15 cellular contexts compared by ENCODE assay signal in genomic region chr3:146277953-146278631, GRCh38. TPM values are rescaled to one million over a fixed set of nuclear protein-coding genes. Genes with fewer than 3 reads are reported as not detected.
DNase-seq lines count a peak whose midpoint lies in the region; ATAC-seq, FAIRE-seq and TF ChIP-seq lines count a peak whose summit lies in the region.
"Had no signal": no experiment of that assay in that cellular context is flagged by ENCODE, and none has a peak within 500 bp of the region (broad histone marks: within the 10 kb centered on the region; RNA-seq: fewer than 3 reads in every experiment).

No MANE protein-coding gene starts in this region.

- dilution Hi-C loops in IMR-90 (cut with HindIII; ENCODE audit: low sequenced_read_pairs, unreplicated experiment): no loop called here

- FAIRE-seq in HepG2 (lab: Jason Lieb, UNC): no peak

- no peaks in the 10 kb centered on the region for H3K79me1 ChIP-seq in IMR-90 (ENCODE audit: low read depth in 1 of 2, low read length in 2 of 2)

- no peaks in the 10 kb centered on the region for H4K20me1 ChIP-seq in IMR-90 (ENCODE audit: insufficient read depth, low read length)
- no peaks in the 10 kb centered on the region for H4K20me1 ChIP-seq in HepG2 (ENCODE audit: insufficient read depth, low read length)

- peak overlapping the region; percentile 36; the same call in 1 of the 2 replicates for H3K18ac ChIP-seq in IMR-90 (ENCODE audit: low read depth, low read length)

- peak overlapping the region; percentile 49 for H2BK5ac ChIP-seq in IMR-90 (ENCODE audit: low read depth, low read length, poor library complexity, severe bottlenecking)

- H3K36me3 Mint-ChIP-seq in naive thymus-derived CD8-positive, alpha-beta T cell: no peaks in the 10 kb centered on the region
- H3K36me3 Mint-ChIP-seq: brain had no signal

- H2AFZ ChIP-seq in IMR-90 (replicated peaks; ENCODE audit: low read length, poor library complexity) (no peak overlapping the region), HepG2 (ENCODE audit: low read length) (no peak overlapping the region)

- POLR2A ChIA-PET in IMR-90 (lab: Charles Lee; ENCODE audit: unreplicated experiment) (no interaction called here), HepG2 (lab: Yijun Ruan, JAX) (no interaction called here)
- POLR2A ChIA-PET in naive thymus-derived CD8-positive, alpha-beta T cell (lab: Charles Lee): no interaction called here

- TF ChIP-seq POLR2A in IMR-90 (IDR thresholded peaks at IDR 0.05; ENCODE audit: low read depth, low read length) (no peak), HepG2 (IDR thresholded peaks at IDR 0.05; ENCODE audit: insufficient read depth in 1 of 2, low read depth in 2 of 2, low read length in 2 of 2) (no peak)

- no peak overlapping the region for H3K23ac ChIP-seq in IMR-90 (ENCODE audit: low read depth, low read length)

- H3K9me3 ChIP-seq in IMR-90 (ENCODE audit: control insufficient read depth, insufficient read depth, low read length): no peaks in the 10 kb centered on the region
- no peaks in the 10 kb centered on the region for H3K9me3 ChIP-seq in HepG2 (ENCODE audit: low read length)
- no peaks in the 10 kb centered on the region for H3K9me3 ChIP-seq in thoracic aorta

- no peak overlapping the region for H4K8ac ChIP-seq in IMR-90 (ENCODE audit: low read depth in 2 of 2, low read length in 2 of 2)

- WGBS in IMR-90 (ENCODE audit: extremely low coverage in 2 of 2, insufficient read length in 1 of 2), 2 experiments: 100% methylated on average over 1 of the region's 2 CpGs; no CpG with 5 or more reads in 1 of the 2 experiments
- 47% methylated on average over 2 of the region's 2 CpGs for WGBS in HepG2 (ENCODE audit: low lambda C conversion rate)

- H3K4me3 ChIP-seq in IMR-90 (ENCODE audit: insufficient read depth, low read depth, low read length) (no peak overlapping the region), HepG2 (replicated peaks in 1 of 3; ENCODE audit: insufficient read depth in 1 of 3, low read depth in 2 of 3, low read length in 3 of 3) (no peak overlapping the region), thoracic aorta (peak overlapping the region; percentile 46)

- H3K36me3 ChIP-seq in IMR-90 (ENCODE audit: control insufficient read depth, insufficient read depth, low read length) (no peaks in the 10 kb centered on the region), HepG2 (replicated peaks in 1 of 2; ENCODE audit: control insufficient read depth in 1 of 2, insufficient read depth in 2 of 2, low read length in 2 of 2) (no peaks in the 10 kb centered on the region), thoracic aorta (no peaks in the 10 kb centered on the region)

- H4K5ac ChIP-seq in IMR-90 (ENCODE audit: low read depth, low read length): no peak overlapping the region; the same call in 1 of the 2 replicates

- in situ Hi-C loops in IMR-90 (cut with MboI; ENCODE audit: low sequenced_read_pairs): no loop called here
- in situ Hi-C loops in HepG2 (cut with HindIII; ENCODE audit: extremely low pct_ligation_motif_present, low pct_unique_long_range_greater_than_20kb): no loop called here

- H2BK120ac ChIP-seq in IMR-90 (ENCODE audit: low read depth, low read length): no peak overlapping the region

- CTCF ChIA-PET in IMR-90 (lab: Yijun Ruan, JAX): interaction anchor here (0.6 to 0.9 kb wide), 2 partner anchors 17 to 42 kb away, joined by 3 read pairs; no protein-coding TSS in a partner anchor
- CTCF ChIA-PET in HepG2 (lab: Yijun Ruan, JAX; ENCODE audit: low intra/inter-chr PET ratio, low total read pairs): no interaction called here

- H3K9ac ChIP-seq in IMR-90 (ENCODE audit: low read depth, low read length) (no peak overlapping the region), HepG2 (ENCODE audit: insufficient read depth, low read depth, low read length) (no peak overlapping the region)

- peaks cover 3% of the 10 kb centered on the region for H3K9me1 ChIP-seq in IMR-90 (ENCODE audit: insufficient read depth, low read length)

- H4K91ac ChIP-seq in IMR-90 (ENCODE audit: insufficient read depth, low read depth, low read length): no peak overlapping the region

- no peak overlapping the region for H3K14ac ChIP-seq in IMR-90 (replicated peaks; ENCODE audit: low read depth, low read length)

- no peaks in the 10 kb centered on the region for H3K79me2 ChIP-seq in HepG2 (ENCODE audit: insufficient read depth, low read length)

- H3K27me3 ChIP-seq in IMR-90 (ENCODE audit: control insufficient read depth, insufficient read depth, low read length): no peaks in the 10 kb centered on the region
- no peaks in the 10 kb centered on the region for H3K27me3 ChIP-seq in HepG2 (ENCODE audit: control insufficient read depth in 1 of 2, insufficient read depth in 2 of 2, low read length in 2 of 2)
- no peaks in the 10 kb centered on the region for H3K27me3 ChIP-seq in thoracic aorta (replicated peaks; ENCODE audit: insufficient read depth)
- no peaks in the 10 kb centered on the region for H3K27me3 ChIP-seq in foreskin keratinocyte

- BruUV-seq in IMR-90 (replicated peaks; lab: Mats Ljungman, UMichigan) (no TSS peak), HepG2 (replicated peaks; lab: Mats Ljungman, UMichigan) (no TSS peak)

- intact Hi-C loops in IMR-90 (cut with micrococcal nuclease) (no loop called here), HepG2 (cut with micrococcal nuclease; ENCODE audit: unreplicated experiment) (no loop called here)

- no peak overlapping the region for H3K4me3 Mint-ChIP-seq in naive thymus-derived CD8-positive, alpha-beta T cell
- H3K4me3 Mint-ChIP-seq: brain, neural crest cell had no signal

- TF ChIP-seq RAD21 in IMR-90 (IDR thresholded peaks at IDR 0.05; ENCODE audit: low read length): no peak
- TF ChIP-seq RAD21 in HepG2 (CRISPR knock-in tag; IDR thresholded peaks at IDR 0.05): no peak

- no peak overlapping the region for H3K56ac ChIP-seq in IMR-90 (ENCODE audit: extremely low read depth, insufficient read depth, low read length)

- H3K27ac ChIP-seq in IMR-90 (ENCODE audit: insufficient read depth, low read length) (no peak overlapping the region), HepG2 (ENCODE audit: extremely low read length, insufficient read depth, low read length) (no peak overlapping the region), thoracic aorta (peak overlapping the region; percentile 73 to 82), foreskin keratinocyte (no peak overlapping the region)

- no peaks in the 10 kb centered on the region for H3K9me3 Mint-ChIP-seq in naive thymus-derived CD8-positive, alpha-beta T cell
- H3K9me3 Mint-ChIP-seq: brain, neural crest cell had no signal

- peak; percentile 94 for DNase-seq in IMR-90
- DNase-seq in dedifferentiated amniotic fluid mesenchymal stem cell (ENCODE audit: extremely low spot score): peak; percentile 84
- peak; percentile 4 for DNase-seq in HepG2 (ENCODE audit: low spot score)
- no peak for DNase-seq in thoracic aorta (ENCODE audit: low spot score)
- no peak for DNase-seq in foreskin keratinocyte
- no peak for DNase-seq in epidermal melanocyte (ENCODE audit: insufficient read length, low spot score)
- no peak for DNase-seq in naive thymus-derived CD8-positive, alpha-beta T cell
- no peak for DNase-seq in stimulated activated CD4-positive, alpha-beta T cell treated with anti-CD3 and anti-CD28 coated beads, Interleukin-2, amount 100 ng/mL, for 48 hours
- DNase-seq: hippocampal formation, NCI-H524, T-helper 1 cell, trophoblast cell had no signal

- H2AK5ac ChIP-seq in IMR-90 (ENCODE audit: low read depth, low read length): no peak overlapping the region

- H3K27ac Mint-ChIP-seq in naive thymus-derived CD8-positive, alpha-beta T cell: no peak overlapping the region

- H3K27me3 Mint-ChIP-seq in naive thymus-derived CD8-positive, alpha-beta T cell: peaks cover 0 to 9% (median 0%) of the 10 kb centered on the region in 5 donors

- H3K4me1 ChIP-seq in IMR-90 (ENCODE audit: control insufficient read depth, insufficient read depth, low read length) (peaks cover 4% of the 10 kb centered on the region), HepG2 (ENCODE audit: insufficient read depth, low read length) (peaks cover 7% of the 10 kb centered on the region), thoracic aorta (ENCODE audit: control insufficient read depth in 1 of 2, low read depth in 2 of 2) (peaks cover 28 to 70% of the 10 kb centered on the region in 2 donors), foreskin keratinocyte (no peaks in the 10 kb centered on the region)

- H3K4me1 Mint-ChIP-seq in naive thymus-derived CD8-positive, alpha-beta T cell: no peaks in the 10 kb centered on the region
- H3K4me1 Mint-ChIP-seq: neural crest cell had no signal

- no peak overlapping the region for H2BK15ac ChIP-seq in IMR-90 (ENCODE audit: low read depth, low read length)

- TF ChIP-seq EP300 in HepG2 (IDR thresholded peaks at IDR 0.05; ENCODE audit: low read depth in 2 of 2, low read length in 2 of 2): no peak
- TF ChIP-seq EP300 in HepG2 (CRISPR knock-in tag; IDR thresholded peaks at IDR 0.05; ENCODE audit: borderline replicate concordance): no peak

- no peak overlapping the region for H2AK9ac ChIP-seq in IMR-90 (replicated peaks; ENCODE audit: low read depth, low read length, poor library complexity)

- H3K4me2 ChIP-seq in IMR-90 (ENCODE audit: low read depth, low read length) (no peak overlapping the region), HepG2 (ENCODE audit: low read depth, low read length) (no peak overlapping the region)

- TF ChIP-seq CTCF in IMR-90 (conservative IDR thresholded peaks at IDR 0.05; ENCODE audit: low read depth, low read length): no peak
- TF ChIP-seq CTCF in HepG2 (CRISPR knock-in tag; IDR thresholded peaks at IDR 0.05): no peak
- TF ChIP-seq CTCF in thoracic aorta (IDR thresholded peaks at IDR 0.05): no peak
- TF ChIP-seq CTCF in foreskin keratinocyte (conservative IDR thresholded peaks at IDR 0.05): no peak

- ATAC-seq in IMR-90 (ENCODE audit: low read depth): peak; percentile 38; the same call in 1 of the 2 replicates
- no peak for ATAC-seq in HepG2
- ATAC-seq in thoracic aorta (ENCODE audit: insufficient number of reproducible peaks, low FRiP score, low read depth): peak; percentile 45
- no peak for ATAC-seq in foreskin keratinocyte
- no peak for ATAC-seq in naive thymus-derived CD8-positive, alpha-beta T cell

- no peak overlapping the region for H2BK20ac ChIP-seq in IMR-90 (ENCODE audit: low read depth, low read length)

- no peak overlapping the region for H3K4ac ChIP-seq in IMR-90 (ENCODE audit: low read depth, low read length)

RNA-seq across cellular contexts. Expression of gene PLSCR4, which starts 27.2 kb away (rescaled TPM):
- 2.8 and 3.8 TPM in 2 replicates for total RNA-seq in IMR-90 (2012; rRNA removed)
- polyA plus RNA-seq in IMR-90 (2012; rRNA removed): 3.9 and 4.4 TPM in 2 replicates
- 1.9 and 4.5 TPM in 2 replicates for polyA plus RNA-seq in IMR-90 (2012; cell fraction: cytosol; rRNA removed)
- polyA plus RNA-seq in IMR-90 (2012; cell fraction: nucleus; rRNA removed; ENCODE audit: low replicate concordance): 3.1 and 11.8 TPM in 2 replicates
- 1.5 and 1.8 TPM in 2 replicates for total RNA-seq in HepG2 (2016; rRNA removed; fragmentation: Illumina TruSeq; extraction: Trizol)
- 0.44 and 1.0 TPM in 2 replicates for total RNA-seq in HepG2 (2016; cell fraction: cytosol; rRNA removed; fragmentation: Illumina TruSeq; extraction: Trizol; ENCODE audit: low read depth)
- total RNA-seq in HepG2 (2016; cell fraction: insoluble cytoplasmic fraction; rRNA removed; fragmentation: Illumina TruSeq; extraction: Trizol): 1.3 and 2.4 TPM in 2 replicates
- total RNA-seq in HepG2 (2016; cell fraction: membrane; rRNA removed; fragmentation: Illumina TruSeq; extraction: Trizol): 0.59 and 0.68 TPM in 2 replicates
- total RNA-seq in HepG2 (2016; cell fraction: nucleus; rRNA removed; fragmentation: Illumina TruSeq; extraction: Trizol): 3.8 and 4.6 TPM in 2 replicates
- polyA plus RNA-seq in HepG2 (2011; rRNA removed): 59.0 and 67.3 TPM in 2 replicates
- polyA plus RNA-seq in HepG2 (2011; cell fraction: cytosol; rRNA removed): 27.4 and 44.1 TPM in 2 replicates
- polyA plus RNA-seq in HepG2 (2011; cell fraction: nucleus; rRNA removed): 67.2 and 67.3 TPM in 2 replicates
- polyA plus RNA-seq in HepG2 (2012): 39.1 and 43.5 TPM in 2 replicates
- 0.25 and 0.26 TPM in 2 replicates for polyA plus RNA-seq in HepG2 (2016; cell fraction: cytosol; fragmentation: Illumina TruSeq; extraction: Trizol; ENCODE audit: low read depth)
- polyA plus RNA-seq in HepG2 (2016; cell fraction: insoluble cytoplasmic fraction; fragmentation: Illumina TruSeq; extraction: Trizol; ENCODE audit: low read depth): 1.4 and 2.2 TPM in 2 replicates
- 0.14 and 0.26 TPM in 2 replicates for polyA plus RNA-seq in HepG2 (2016; cell fraction: membrane; fragmentation: Illumina TruSeq; extraction: Trizol; ENCODE audit: low read depth)
- 3.5 and 3.6 TPM in 2 replicates for polyA plus RNA-seq in HepG2 (2016; cell fraction: nucleus; fragmentation: Illumina TruSeq; extraction: Trizol; ENCODE audit: insufficient read depth, low read depth)
- 9.6 and 70.2 TPM in 2 replicates for polyA minus RNA-seq in HepG2 (2011; rRNA and poly(A)+ RNA removed; ENCODE audit: low replicate concordance)
- 22.8 and 27.0 TPM in 2 replicates for polyA minus RNA-seq in HepG2 (2011; cell fraction: cytosol; rRNA and poly(A)+ RNA removed)
- 80.7 and 102 TPM in 2 replicates for polyA minus RNA-seq in HepG2 (2011; cell fraction: nucleus; rRNA and poly(A)+ RNA removed)
- 100 to 1,000 TPM; 115 to 148 TPM for total RNA-seq in thoracic aorta
- total RNA-seq in foreskin keratinocyte: 0.82 and 1.1 TPM in 2 replicates
- 0.23 and 0.28 TPM in 2 replicates for polyA plus RNA-seq in foreskin keratinocyte
- not detected for total RNA-seq in naive thymus-derived CD8-positive, alpha-beta T cell
- polyA plus RNA-seq in naive thymus-derived CD8-positive, alpha-beta T cell: not detected
- total RNA-seq: activated CD8-positive, alpha-beta memory T cell treated with anti-CD3 and anti-CD28 coated beads for 36 hours had no signal

Comparison
In these comparisons a context has a peak if more than half of its experiments do, and no peak if none do; other contexts are left out.
1. ATAC-seq: peak in IMR-90 (single experiment) and thoracic aorta (single experiment); none in HepG2 (single experiment), foreskin keratinocyte (single experiment) and naive thymus-derived CD8-positive, alpha-beta T cell (0 of 2).
2. DNase-seq: peak in IMR-90 (single experiment), dedifferentiated amniotic fluid mesenchymal stem cell (single experiment) and HepG2 (single experiment); none in thoracic aorta (single experiment), foreskin keratinocyte (0 of 2), epidermal melanocyte (single experiment), naive thymus-derived CD8-positive, alpha-beta T cell (0 of 10) and stimulated activated CD4-positive, alpha-beta T cell treated with anti-CD3 and anti-CD28 coated beads, Interleukin-2, amount 100 ng/mL, for 48 hours (0 of 2).
3. H3K27ac ChIP-seq: peak in thoracic aorta (2 of 2); none in IMR-90 (single experiment), HepG2 (single experiment) and foreskin keratinocyte (single experiment).
4. RNA of gene PLSCR4, which starts 27.2 kb away (total RNA-seq): 115 to 148 TPM in thoracic aorta; 2.8 to 3.8 TPM in IMR-90, 0.44 to 4.6 TPM in HepG2, 0.82 to 1.1 TPM in foreskin keratinocyte and not detected in naive thymus-derived CD8-positive, alpha-beta T cell; every median in the first group is over 10 times any median in the second.